Comparison of ENCODE assay signal across 10 cellular contexts in the genomic region with DNA sequence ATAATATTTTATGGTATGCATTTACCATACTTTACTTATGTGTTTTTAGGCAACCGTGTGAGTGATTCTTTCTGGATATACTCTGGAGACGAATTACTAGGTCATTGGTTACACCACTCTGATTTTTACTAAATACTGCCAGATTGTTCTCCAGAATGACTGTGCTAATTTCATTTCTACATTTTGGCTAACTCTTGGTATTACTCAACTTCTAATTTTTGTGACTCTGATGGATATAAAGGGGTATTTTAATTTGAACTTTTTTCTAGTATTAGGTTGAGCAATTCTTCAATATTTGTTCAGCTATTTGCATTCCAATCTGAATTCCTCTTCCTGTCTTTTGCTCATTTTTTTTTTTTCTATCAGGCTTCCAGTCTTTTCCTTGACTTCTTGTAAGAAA.
A peak's percentile ranks its signal among the peaks of the same experiment; 100 is the strongest.
DNase-seq lines count a peak whose midpoint lies in the region; ATAC-seq and TF ChIP-seq lines count a peak whose summit lies in the region.
"Had no signal": no experiment of that assay in that cellular context is flagged by ENCODE, and none has a peak within 500 bp of the region (broad histone marks: within the 10 kb centered on the region; RNA-seq: fewer than 3 reads in every experiment).

No MANE protein-coding gene starts in this region.

- CTCF ChIA-PET in activated CD4-positive, alpha-beta T cell treated with anti-CD3 and anti-CD28 coated beads, Interleukin-2, amount 10 ng/mL, durations not matched to agents 7 days and 5 days (lab: Charles Lee) = interaction anchor here (0.6 kb wide), 1 partner anchor 111 kb away, joined by 3 read pairs; no protein-coding TSS in a partner anchor

- H3K27me3 Mint-ChIP-seq in activated CD4-positive, alpha-beta T cell treated with anti-CD3 and anti-CD28 coated beads, Interleukin-2, amount 10 ng/mL, durations not matched to agents 7 days and 5 days = peaks cover 8% of the 10 kb centered on the region

- no peak for TF ChIP-seq CTCF in foreskin fibroblast (IDR thresholded peaks at IDR 0.05; ENCODE audit: low read depth, low read length)

- H3K27ac Mint-ChIP-seq in activated CD4-positive, alpha-beta T cell treated with anti-CD3 and anti-CD28 coated beads, Interleukin-2, amount 10 ng/mL, durations not matched to agents 7 days and 5 days = no peak overlapping the region
- H3K27ac Mint-ChIP-seq: activated T-helper 1 cell treated with anti-CD3 and anti-CD28 coated beads, Interleukin-12 subunit alpha, Interleukin-12 subunit beta, Interleukin-2, Interleukin-4 antibody, amounts not matched to agents 30 ng/mL and 10 ng/mL and 1 ng/mL, durations not matched to agents 14 hours and 24 hours and 36 hours had no signal

- DNase-seq in EH (ENCODE audit: low read depth) = peak; percentile 26
- peak; percentile 34 to 64 for DNase-seq in foreskin fibroblast
- DNase-seq in G401 (ENCODE audit: low spot score) = no peak
- no peak for DNase-seq in activated CD4-positive, alpha-beta T cell treated with anti-CD3 and anti-CD28 coated beads, Interleukin-2, amount 10 ng/mL, durations not matched to agents 7 days and 5 days
- DNase-seq in activated effector memory CD4-positive, alpha-beta T cell treated with Interleukin-2 at 50 U/mL for 16 hours = no peak
- no peak for DNase-seq in stimulated activated naive CD4-positive, alpha-beta T cell (lab: John Stamatoyannopoulos, UW)
- DNase-seq: EL had no signal

- no peaks in the 10 kb centered on the region for H3K36me3 Mint-ChIP-seq in activated CD4-positive, alpha-beta T cell treated with anti-CD3 and anti-CD28 coated beads, Interleukin-2, amount 10 ng/mL, durations not matched to agents 7 days and 5 days (ENCODE audit: low read depth)

- H3K4me3 ChIP-seq in foreskin fibroblast (ENCODE audit: low read depth in 1 of 2, low read length in 2 of 2) = no peak overlapping the region

- in situ Hi-C loops in G401 (cut with HindIII; ENCODE audit: low sequenced_read_pairs) = no loop called here

- no peaks in the 10 kb centered on the region for H3K9me3 Mint-ChIP-seq in activated CD4-positive, alpha-beta T cell treated with anti-CD3 and anti-CD28 coated beads, Interleukin-2, amount 10 ng/mL, durations not matched to agents 7 days and 5 days
- H3K9me3 Mint-ChIP-seq: activated T-helper 1 cell treated with anti-CD3 and anti-CD28 coated beads, Interleukin-12 subunit alpha, Interleukin-12 subunit beta, Interleukin-2, Interleukin-4 antibody, amounts not matched to agents 30 ng/mL and 10 ng/mL and 1 ng/mL, durations not matched to agents 14 hours and 24 hours and 36 hours had no signal

- H3K4me1 Mint-ChIP-seq in activated CD4-positive, alpha-beta T cell treated with anti-CD3 and anti-CD28 coated beads, Interleukin-2, amount 10 ng/mL, durations not matched to agents 7 days and 5 days = no peaks in the 10 kb centered on the region

- POLR2A ChIA-PET in activated CD4-positive, alpha-beta T cell treated with anti-CD3 and anti-CD28 coated beads, Interleukin-2, amount 10 ng/mL, durations not matched to agents 7 days and 5 days (lab: Charles Lee) = no interaction called here

- ATAC-seq in GM21367 (IDR thresholded peaks at IDR 0.05; ENCODE audit: unreplicated experiment) (peak; percentile 60), HG03378 (IDR thresholded peaks at IDR 0.05; ENCODE audit: unreplicated experiment) (peak; percentile 84)

- no peak overlapping the region for H3K4me3 Mint-ChIP-seq in activated CD4-positive, alpha-beta T cell treated with anti-CD3 and anti-CD28 coated beads, Interleukin-2, amount 10 ng/mL, durations not matched to agents 7 days and 5 days
- H3K4me3 Mint-ChIP-seq: activated T-helper 1 cell treated with anti-CD3 and anti-CD28 coated beads, Interleukin-12 subunit alpha, Interleukin-12 subunit beta, Interleukin-2, Interleukin-4 antibody, amounts not matched to agents 30 ng/mL and 10 ng/mL and 1 ng/mL, durations not matched to agents 14 hours and 24 hours and 36 hours had no signal

Comparison
In these comparisons a context has a peak if more than half of its experiments do, and no peak if none do; other contexts are left out.
1. DNase-seq: peak in EH (single experiment) and foreskin fibroblast (2 of 2); none in G401 (single experiment), activated CD4-positive, alpha-beta T cell treated with anti-CD3 and anti-CD28 coated beads, Interleukin-2, amount 10 ng/mL, durations not matched to agents 7 days and 5 days (single experiment), activated effector memory CD4-positive, alpha-beta T cell treated with Interleukin-2 at 50 U/mL for 16 hours (single experiment) and stimulated activated naive CD4-positive, alpha-beta T cell (0 of 6).